ENCODE assay signal across 8 cellular contexts in the genomic region with DNA sequence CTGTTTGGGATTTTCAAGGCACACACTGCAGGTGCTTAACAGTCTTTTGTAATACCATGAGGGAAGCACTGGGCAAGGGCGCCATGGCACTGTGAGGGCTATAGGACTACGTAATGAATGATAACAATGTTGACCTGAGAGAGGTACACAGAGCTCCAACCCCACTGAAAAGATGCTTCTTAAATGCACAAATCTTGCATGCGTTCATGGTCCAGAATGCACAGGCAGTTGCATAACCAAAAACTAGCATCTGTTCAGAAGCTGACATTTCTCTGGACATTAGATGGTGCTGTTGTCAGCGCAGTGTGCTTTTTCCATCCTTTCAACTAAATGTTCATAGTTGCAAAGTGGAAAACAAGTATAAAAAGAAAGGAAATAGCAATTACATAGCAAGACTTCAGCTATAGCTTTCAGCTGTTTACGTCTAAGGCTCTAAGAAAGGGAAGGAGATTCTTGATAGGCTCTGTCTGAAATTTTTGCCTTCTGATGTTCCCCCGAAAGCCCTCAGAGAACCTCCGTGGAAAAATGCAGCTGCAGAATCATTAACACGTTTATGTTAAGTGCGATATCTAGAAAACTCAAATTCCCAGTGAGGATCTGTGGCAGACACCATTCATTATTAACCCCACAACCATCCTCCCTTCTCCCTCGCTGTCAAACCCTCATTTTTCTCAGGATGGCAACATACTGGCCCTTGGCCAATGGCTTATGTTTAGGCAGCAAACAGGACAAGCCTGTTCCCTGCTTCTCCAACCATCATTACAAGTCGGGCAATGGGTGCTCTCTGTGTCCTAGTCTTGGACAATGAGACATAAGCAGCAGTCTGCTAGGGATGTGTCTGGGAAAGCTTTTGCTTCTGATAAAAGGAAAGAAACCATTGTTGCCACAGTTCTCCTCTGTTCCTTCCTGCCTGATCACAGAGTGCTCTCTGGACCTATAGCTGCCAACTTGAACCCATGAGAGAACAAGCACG. TPM values are rescaled to one million over a fixed set of nuclear protein-coding genes. Genes with fewer than 3 reads are reported as not detected.
DNase-seq lines count a peak whose midpoint lies in the region; ATAC-seq and TF ChIP-seq lines count a peak whose summit lies in the region.

No MANE protein-coding gene starts in this region.

- peak overlapping the region in 10 of 11 experiments; percentile 12 to 64 (median 39); a peak in 16 of 22 replicates for H3K9ac ChIP-seq in BLaER1 treated with 17β-estradiol and CSF1 and Interleukin-3, amounts not matched to agents 10 nM and 100 nM
- H3K9ac ChIP-seq in liver (ENCODE audit: low read depth in 1 of 2, low read length in 2 of 2): no peak overlapping the region
- H3K9ac ChIP-seq in mesendoderm (ENCODE audit: low read length): no peak overlapping the region

- no peaks in the 10 kb centered on the region for H3K9me3 ChIP-seq in BLaER1 treated with 17β-estradiol and CSF1 and Interleukin-3, amounts not matched to agents 10 nM and 100 nM (replicated peaks in 1 of 11)
- H3K9me3 ChIP-seq in OCI-LY7 (ENCODE audit: low read length): no peaks in the 10 kb centered on the region
- no peaks in the 10 kb centered on the region for H3K9me3 ChIP-seq in liver (ENCODE audit: control insufficient read depth in 4 of 4, low read length in 3 of 4)
- no peaks in the 10 kb centered on the region for H3K9me3 ChIP-seq in upper lobe of left lung

- H3K9me2 ChIP-seq in OCI-LY7 (ENCODE audit: insufficient read depth, low read length): no peaks in the 10 kb centered on the region

- H4K5ac ChIP-seq in mesendoderm (ENCODE audit: low read length): no peak overlapping the region

- no peak for TF ChIP-seq EP300 in upper lobe of left lung (IDR thresholded peaks at IDR 0.05)

- no peaks in the 10 kb centered on the region for H3K79me1 ChIP-seq in mesendoderm (ENCODE audit: low read length)

- H3K79me2 ChIP-seq in OCI-LY7 (ENCODE audit: insufficient read depth, low read depth, low read length) (no peaks in the 10 kb centered on the region), mesendoderm (ENCODE audit: control insufficient read depth, insufficient read depth, low read length) (no peaks in the 10 kb centered on the region)

- H3K4me1 ChIP-seq in BLaER1 treated with 17β-estradiol and CSF1 and Interleukin-3, amounts not matched to agents 10 nM and 100 nM: peaks cover 41 to 55% (median 48%) of the 10 kb centered on the region in 10 experiments
- peaks cover 42% of the 10 kb centered on the region for H3K4me1 ChIP-seq in OCI-LY7 (ENCODE audit: insufficient read depth, low read length, poor library complexity, severe bottlenecking)
- peaks cover 0 to 7% (median 3%) of the 10 kb centered on the region in 4 donors for H3K4me1 ChIP-seq in liver (ENCODE audit: control insufficient read depth in 4 of 4, insufficient read depth in 4 of 4, low read length in 3 of 4)
- H3K4me1 ChIP-seq in upper lobe of left lung: peaks cover 0 to 12% (median 6%) of the 10 kb centered on the region in 4 donors
- H3K4me1 ChIP-seq in mesendoderm (ENCODE audit: control insufficient read depth, low read depth, low read length): peaks cover 5% of the 10 kb centered on the region

- H3K27me3 ChIP-seq in BLaER1 treated with 17β-estradiol and CSF1 and Interleukin-3, amounts not matched to agents 10 nM and 100 nM: no peaks in the 10 kb centered on the region
- H3K27me3 ChIP-seq in liver (ENCODE audit: control insufficient read depth in 4 of 4, insufficient read depth in 4 of 4, low read length in 3 of 4): no peaks in the 10 kb centered on the region
- H3K27me3 ChIP-seq in upper lobe of left lung: no peaks in the 10 kb centered on the region
- no peaks in the 10 kb centered on the region for H3K27me3 ChIP-seq in mesendoderm (ENCODE audit: insufficient read depth, low read length, poor library complexity)

- 41% methylated on average over 12 of the region's 12 CpGs for WGBS in liver
- 42 to 47% methylated on average over 12 of the region's 12 CpGs for WGBS in upper lobe of left lung, 2 donors
- no CpG with 5 or more reads among the region's 12 CpGs for WGBS in mesendoderm (ENCODE audit: extremely low coverage, insufficient coverage, low lambda C conversion rate)

- no peak overlapping the region for H2BK120ac ChIP-seq in mesendoderm (ENCODE audit: low read depth, low read length)

- no peak overlapping the region for H3K18ac ChIP-seq in mesendoderm (ENCODE audit: low read length)

- no peak overlapping the region for H3K56ac ChIP-seq in mesendoderm (ENCODE audit: low read length)

- CTCF ChIA-PET in OCI-LY7 (lab: Charles Lee; ENCODE audit: unreplicated experiment): interaction anchor here (0.6 to 1.3 kb wide), 7 partner anchors 8 to 420 kb away, joined by 3 to 7 read pairs (median 3); a partner anchor contains a TSS

- peak; percentile 98 for TF ChIP-seq RAD21 in liver (IDR thresholded peaks at IDR 0.05)

- no peak overlapping the region for H2BK15ac ChIP-seq in mesendoderm (replicated peaks; ENCODE audit: low read depth)

- H4K20me1 ChIP-seq in BLaER1 treated with 17β-estradiol and CSF1 and Interleukin-3, amounts not matched to agents 10 nM and 100 nM: no peaks in the 10 kb centered on the region
- H4K20me1 ChIP-seq in OCI-LY7 (ENCODE audit: insufficient read depth, low read length): no peaks in the 10 kb centered on the region

- no peaks in the 10 kb centered on the region for H3K36me3 ChIP-seq in BLaER1 treated with 17β-estradiol and CSF1 and Interleukin-3, amounts not matched to agents 10 nM and 100 nM
- H3K36me3 ChIP-seq in OCI-LY7 (ENCODE audit: insufficient read depth, low read length) (no peaks in the 10 kb centered on the region), liver (ENCODE audit: control insufficient read depth in 4 of 4, insufficient read depth in 3 of 4, low read depth in 1 of 4, low read length in 3 of 4) (no peaks in the 10 kb centered on the region), upper lobe of left lung (no peaks in the 10 kb centered on the region), mesendoderm (ENCODE audit: control insufficient read depth, insufficient read depth, low read length) (no peaks in the 10 kb centered on the region)

- intact Hi-C loops in OCI-LY7 (cut with micrococcal nuclease; ENCODE audit: unreplicated experiment): loop anchor here (2.0 to 5.0 kb wide), 3 partner anchors 475 to 930 kb away; no protein-coding TSS in a partner anchor

- POLR2A ChIA-PET in OCI-LY7 (lab: Charles Lee): interaction anchor here (0.7 to 3.9 kb wide), 4 partner anchors 10 to 597 kb away, joined by 3 to 24 read pairs (median 3); no protein-coding TSS in a partner anchor

- H4K8ac ChIP-seq in mesendoderm (ENCODE audit: low read depth, low read length): no peak overlapping the region

- peak overlapping the region; percentile 55 to 86 (median 72) for H3K4me2 ChIP-seq in BLaER1 treated with 17β-estradiol and CSF1 and Interleukin-3, amounts not matched to agents 10 nM and 100 nM
- H3K4me2 ChIP-seq in OCI-LY7 (ENCODE audit: low read length): peak overlapping the region; percentile 72
- H3K4me2 ChIP-seq in mesendoderm (ENCODE audit: low read length): no peak overlapping the region

- no TSS peak for BruUV-seq in OCI-LY7 (replicated peaks; lab: Mats Ljungman, UMichigan)

- H3K23ac ChIP-seq in mesendoderm (ENCODE audit: low read length): no peak overlapping the region

- H2AK5ac ChIP-seq in mesendoderm (ENCODE audit: low read length): no peak overlapping the region

- no peak overlapping the region for H3K4ac ChIP-seq in mesendoderm (ENCODE audit: low read depth, low read length)

- H2AFZ ChIP-seq in OCI-LY7 (ENCODE audit: low read length): peak overlapping the region; percentile 82

- DNase-seq in OCI-LY7 (ENCODE audit: low spot score) (peak; percentile 77), cardiac fibroblast (ENCODE audit: low read depth in 2 of 2) (peak; percentile 85 to 90), upper lobe of left lung (no peak), mesendoderm (no peak)

- TF ChIP-seq POLR2A in upper lobe of left lung (IDR thresholded peaks at IDR 0.05): no peak

- TF ChIP-seq CTCF in OCI-LY7 (conservative IDR thresholded peaks at IDR 0.05; ENCODE audit: low read length) (peak; percentile 97), cardiac fibroblast (IDR thresholded peaks at IDR 0.05; ENCODE audit: low read depth, low read length) (peak; percentile 75), liver (IDR thresholded peaks at IDR 0.05; ENCODE audit: low read depth, low read length, missing input control) (peak; percentile 70), upper lobe of left lung (IDR thresholded peaks at IDR 0.05) (peak in 5 of 6 experiments; percentile 26 to 67 (median 45))

- H3K27ac ChIP-seq in BLaER1 treated with 17β-estradiol and CSF1 and Interleukin-3, amounts not matched to agents 10 nM and 100 nM: peak overlapping the region in 9 of 11 experiments; percentile 39 to 56 (median 49); a peak in 17 of 22 replicates
- H3K27ac ChIP-seq in OCI-LY7 (ENCODE audit: low read depth, low read length, poor library complexity, severe bottlenecking) (no peak overlapping the region), liver (ENCODE audit: low read depth in 1 of 2, low read length in 2 of 2) (no peak overlapping the region), upper lobe of left lung (no peak overlapping the region), mesendoderm (ENCODE audit: low read depth, low read length) (no peak overlapping the region)

- ATAC-seq in GM21367 (IDR thresholded peaks at IDR 0.05; ENCODE audit: unreplicated experiment): peak; percentile 43
- ATAC-seq in upper lobe of left lung (ENCODE audit: low FRiP score in 2 of 2): peak; percentile 69 to 89
- no peak for ATAC-seq in GM21381 (IDR thresholded peaks at IDR 0.05; ENCODE audit: unreplicated experiment)

- no peak overlapping the region for H3K4me3 ChIP-seq in BLaER1 treated with 17β-estradiol and CSF1 and Interleukin-3, amounts not matched to agents 10 nM and 100 nM
- H3K4me3 ChIP-seq in OCI-LY7 (ENCODE audit: low read depth, low read length, poor library complexity, severe bottlenecking): peak overlapping the region; percentile 25
- H3K4me3 ChIP-seq in cardiac fibroblast (replicated peaks in 1 of 2; ENCODE audit: low read depth in 2 of 2, low read length in 2 of 2): no peak overlapping the region
- no peak overlapping the region for H3K4me3 ChIP-seq in liver (ENCODE audit: low read depth in 1 of 3, low read length in 3 of 3)
- H3K4me3 ChIP-seq in upper lobe of left lung: no peak overlapping the region
- H3K4me3 ChIP-seq in mesendoderm (ENCODE audit: low read length): no peak overlapping the region

- no peak overlapping the region for H2BK5ac ChIP-seq in mesendoderm (ENCODE audit: low read length)

TF ChIP-seq in liver, 16 proteins besides CTCF, POLR2A, EP300 and RAD21 (continues in another document):
- TF ChIP-seq GABPA (IDR thresholded peaks at IDR 0.05 in 1 of 2, conservative IDR thresholded peaks at IDR 0.05 in 1 of 2) (no peak), SP1 (IDR thresholded peaks at IDR 0.05) (peak; percentile 15), JUND (IDR thresholded peaks at IDR 0.05) (no peak)
- TF ChIP-seq, protein P1, sequence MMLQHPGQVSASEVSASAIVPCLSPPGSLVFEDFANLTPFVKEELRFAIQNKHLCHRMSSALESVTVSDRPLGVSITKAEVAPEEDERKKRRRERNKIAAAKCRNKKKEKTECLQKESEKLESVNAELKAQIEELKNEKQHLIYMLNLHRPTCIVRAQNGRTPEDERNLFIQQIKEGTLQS (IDR thresholded peaks at IDR 0.05): no peak

RNA-seq across cellular contexts. Expression of a gene that starts 8.2 kb away (rescaled TPM):
- total RNA-seq in OCI-LY7 (2014; rRNA removed; shearing (Covaris generic)): 30.0 and 30.5 TPM in 2 replicates
- total RNA-seq in OCI-LY7 (2022) (49.8 and 61.7 TPM in 2 replicates), liver (10 to 100 TPM; 11.9 to 17.6 TPM), upper lobe of left lung (10 to 100 TPM; 17.6 to 51.2 (median 25.8) TPM)
- polyA plus RNA-seq in liver: 1 to 10 TPM; 4.1 to 6.4 TPM
- polyA plus RNA-seq in mesendoderm (2013, experiment 1 of 2): 10.7 TPM
- 11.7 TPM for polyA plus RNA-seq in mesendoderm (2013, experiment 2 of 2)

Comparison
In these comparisons a context has a peak if more than half of its experiments do, and no peak if none do; other contexts are left out.
1. H3K27ac ChIP-seq: peak in BLaER1 treated with 17β-estradiol and CSF1 and Interleukin-3, amounts not matched to agents 10 nM and 100 nM (9 of 11); none in OCI-LY7 (single experiment), liver (0 of 2), upper lobe of left lung (0 of 4) and mesendoderm (single experiment).
2. H3K9ac ChIP-seq: peak in BLaER1 treated with 17β-estradiol and CSF1 and Interleukin-3, amounts not matched to agents 10 nM and 100 nM (10 of 11); none in liver (0 of 2) and mesendoderm (single experiment).
3. DNase-seq: peak in OCI-LY7 (single experiment) and cardiac fibroblast (2 of 2); none in upper lobe of left lung (0 of 2) and mesendoderm (single experiment).
4. CTCF ChIP-seq: peak in every context shown above with its lines; median percentile 97 in OCI-LY7; 75 in cardiac fibroblast; 70 in liver; 45 in upper lobe of left lung.